ENCODE assay signal across 8 cellular contexts in genomic region chr9:15510789-15511575, GRCh38. TPM values are rescaled to one million over a fixed set of nuclear protein-coding genes. Genes with fewer than 3 reads are reported as not detected.
A peak's percentile ranks its signal among the peaks of the same experiment; 100 is the strongest.
DNase-seq lines count a peak whose midpoint lies in the region; ATAC-seq lines count a peak whose summit lies in the region.

TSS of gene PSIP1 (minus strand) at chr9:15510970. CDS start at chr9:15510188, 782 bp downstream.

- H3K9me3 ChIP-seq in endocrine pancreas (ENCODE audit: control insufficient read depth, low read length), result no peaks in the 10 kb centered on the region

- ATAC-seq in GM21367 (IDR thresholded peaks at IDR 0.05; ENCODE audit: unreplicated experiment), result peak; percentile 64

- H3K4me3 ChIP-seq in endocrine pancreas (ENCODE audit: control insufficient read depth, insufficient read depth, low read length), result peak within 1 kb of the TSS; percentile 84

- no peaks in the 10 kb centered on the region for H3K27me3 ChIP-seq in endocrine pancreas (ENCODE audit: control insufficient read depth, insufficient read depth, low read length)

- H3K36me3 ChIP-seq in endocrine pancreas (ENCODE audit: control insufficient read depth, insufficient read depth, low read length), result peaks cover 1% of the 10 kb centered on the region

- peak; percentile 30 for DNase-seq in COLO829 (ENCODE audit: low spot score)
- peak; percentile 87 for DNase-seq in HT1080 (ENCODE audit: low read depth)
- peak; percentile 58 to 70 for DNase-seq in NOMO-1 (lab: John Stamatoyannopoulos, UW; ENCODE audit: unreplicated experiment in 2 of 2)
- peak; percentile 65 to 80 (median 76) for DNase-seq in activated CD8-positive, alpha-beta memory T cell treated with anti-CD3 and anti-CD28 coated beads for 48 hours (ENCODE audit: low read depth in 2 of 3, low spot score in 2 of 3)
- DNase-seq in mesenteric fat pad (ENCODE audit: low spot score), result peak; percentile 92
- DNase-seq in stimulated activated CD8-positive, alpha-beta memory T cell treated with anti-CD3 and anti-CD28 coated beads, Interleukin-15, amount 100 ng/mL, for 1 hour (ENCODE audit: low read depth), result peak; percentile 65

- peaks cover 12% of the 10 kb centered on the region for H3K4me1 ChIP-seq in endocrine pancreas (ENCODE audit: control insufficient read depth, insufficient read depth, low read length)

- peak within 1 kb of the TSS; percentile 82 for H3K9ac ChIP-seq in endocrine pancreas (ENCODE audit: control insufficient read depth, insufficient read depth, low read length)

RNA-seq across cellular contexts. Expression of gene PSIP1, which starts in this region (rescaled TPM):
- 74.9 and 99.8 TPM in 2 replicates for total RNA-seq in HT1080 (2014; rRNA removed; shearing (Covaris generic))
- 98.3 and 125 TPM in 2 replicates for polyA plus RNA-seq in HT1080 (2015; cell fraction: cytosol; rRNA removed)
- polyA plus RNA-seq in HT1080 (2015; cell fraction: nucleus; rRNA removed), result 128 and 129 TPM in 2 replicates
- total RNA-seq in mesenteric fat pad, result 22.2 TPM

Comparison
In these comparisons a context has a peak if more than half of its experiments do, and no peak if none do; other contexts are left out.
1. Peak in every context shown above with its lines: DNase-seq, ATAC-seq and H3K4me3 ChIP-seq.
2. DNase-seq: peak in every context shown above with its lines; median percentile 92 in mesenteric fat pad; 87 in HT1080; 76 in activated CD8-positive, alpha-beta memory T cell treated with anti-CD3 and anti-CD28 coated beads for 48 hours; 65 in stimulated activated CD8-positive, alpha-beta memory T cell treated with anti-CD3 and anti-CD28 coated beads, Interleukin-15, amount 100 ng/mL, for 1 hour; 64 in NOMO-1; 30 in COLO829.